In the genomic region with DNA sequence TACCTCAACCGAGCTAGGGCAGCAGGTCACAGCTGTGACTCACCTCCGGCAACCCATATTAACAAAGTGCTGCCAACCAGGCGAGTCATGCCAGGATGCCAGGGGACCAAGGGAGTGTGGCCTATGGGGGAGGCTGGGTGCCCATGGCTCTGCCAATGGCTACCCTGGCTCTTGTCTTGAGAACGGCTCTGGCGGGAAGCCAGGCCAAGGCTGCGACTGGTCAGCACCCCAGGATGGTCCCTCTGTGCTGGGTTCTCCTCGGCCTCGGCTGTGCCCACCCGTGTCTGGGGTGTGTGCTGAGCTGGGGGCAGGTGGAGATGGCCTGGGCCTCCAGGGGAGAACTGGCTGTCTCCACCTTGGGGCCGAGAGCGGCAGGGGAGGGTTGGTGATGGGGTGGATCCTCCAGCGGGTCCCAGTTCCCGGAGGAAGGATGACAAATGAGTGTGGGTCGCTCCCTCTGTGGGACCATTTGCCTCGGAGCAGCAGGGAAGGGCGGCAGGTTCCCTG, we compare ENCODE assay signal across 8 cellular contexts.
DNase-seq lines count a peak whose midpoint lies in the region; ATAC-seq and TF ChIP-seq lines count a peak whose summit lies in the region.

No MANE protein-coding gene starts in this region.

- no peaks in the 10 kb centered on the region for H3K27me3 Mint-ChIP-seq in T-helper 17 cell

- peak overlapping the region; percentile 84 for H3K4me3 Mint-ChIP-seq in T-helper 17 cell

- H3K4me3 ChIP-seq in BE2C (ENCODE audit: low read depth, low read length) = peak overlapping the region; percentile 72
- peak overlapping the region; percentile 53 to 80 (median 69) for H3K4me3 ChIP-seq in skin epidermis

- TF ChIP-seq CTCF in BE2C (IDR thresholded peaks at IDR 0.05; ENCODE audit: low read depth, low read length) = no peak

- no peaks in the 10 kb centered on the region for H3K36me3 ChIP-seq in BE2C

- no peaks in the 10 kb centered on the region for H3K36me3 Mint-ChIP-seq in T-helper 17 cell (ENCODE audit: low read depth)

- DNase-seq in BE2C = peak; percentile 33
- peak; percentile 73 for DNase-seq in H4 (ENCODE audit: low spot score)
- no peak for DNase-seq in T-helper 17 cell
- peak; percentile 84 for DNase-seq in glomerular visceral epithelial cell (ENCODE audit: extremely low spot score)
- DNase-seq in putamen (ENCODE audit: low spot score) = no peak
- DNase-seq in NCI-H510A treated with DMSO at 0.1 percent for 48 hours (lab: John Stamatoyannopoulos, UW) = no peak

- peaks cover 5% of the 10 kb centered on the region for H3K4me1 ChIP-seq in BE2C

- H3K9me3 ChIP-seq in BE2C (no peaks in the 10 kb centered on the region), T-helper 17 cell (ENCODE audit: control insufficient read depth, low read length, poor library complexity, severe bottlenecking) (no peaks in the 10 kb centered on the region)

- H3K27me3 ChIP-seq in BE2C = no peaks in the 10 kb centered on the region; the same call in 1 of the 2 replicates

- no peak overlapping the region for H3K27ac Mint-ChIP-seq in T-helper 17 cell

- no peak for ATAC-seq in T-helper 17 cell
- ATAC-seq in GM19328 (IDR thresholded peaks at IDR 0.05; ENCODE audit: unreplicated experiment) = no peak

- peaks cover 7% of the 10 kb centered on the region for H3K4me1 Mint-ChIP-seq in T-helper 17 cell

- peak overlapping the region in 17 of 21 experiments; percentile 84 to 98 (median 91) for H3K27ac ChIP-seq in skin epidermis

Comparison
In these comparisons a context has a peak if more than half of its experiments do, and no peak if none do; other contexts are left out.
1. DNase-seq: peak in BE2C (single experiment), H4 (single experiment) and glomerular visceral epithelial cell (single experiment); none in T-helper 17 cell (0 of 3), putamen (single experiment) and NCI-H510A treated with DMSO at 0.1 percent for 48 hours (single experiment).